In the genomic region with DNA sequence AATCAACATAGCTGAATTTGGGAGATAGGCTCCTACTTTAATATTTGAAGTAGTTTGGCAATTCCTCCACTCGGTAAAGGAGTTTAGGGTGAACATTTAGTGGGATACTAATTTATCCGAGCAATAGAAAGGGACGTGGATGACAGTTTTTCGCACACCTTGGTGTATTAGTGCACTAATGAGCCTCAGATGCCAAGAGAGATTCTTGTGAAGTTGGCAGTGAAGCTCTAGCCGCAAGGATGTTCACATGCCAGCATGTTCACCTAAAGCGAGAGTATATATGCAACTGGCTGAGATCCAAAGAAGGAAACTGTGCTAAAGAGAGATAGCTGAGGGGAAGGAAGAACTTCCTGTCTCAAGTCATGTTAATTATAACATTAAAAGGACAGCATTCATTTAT, we compare ENCODE assay signal across 9 cellular contexts. TPM values are rescaled to one million over a fixed set of nuclear protein-coding genes. Genes with fewer than 3 reads are reported as not detected.
A peak's percentile ranks its signal among the peaks of the same experiment; 100 is the strongest.
DNase-seq lines count a peak whose midpoint lies in the region; ATAC-seq and TF ChIP-seq lines count a peak whose summit lies in the region.
"Had no signal": no experiment of that assay in that cellular context is flagged by ENCODE, and none has a peak within 500 bp of the region (broad histone marks: within the 10 kb centered on the region; RNA-seq: fewer than 3 reads in every experiment).

No MANE protein-coding gene starts in this region.

- peaks cover 75% of the 10 kb centered on the region for H3K36me3 Mint-ChIP-seq in activated naive CD8-positive, alpha-beta T cell treated with anti-CD3 and anti-CD28 coated beads, Interleukin-2, amount 50 U/mL, for 24 hours (ENCODE audit: low read depth)
- peaks cover 38% of the 10 kb centered on the region for H3K36me3 Mint-ChIP-seq in natural killer cell treated with Interleukin-12 subunit alpha and Interleukin-12 subunit beta and Interleukin-15 and Interleukin-18, amount 100 ng/mL, for 72 hours

- H3K4me3 ChIP-seq in DOHH2 (ENCODE audit: low read length) = peak overlapping the region; percentile 11; the same call in 1 of the 2 replicates

- peak overlapping the region; percentile 93 for H3K27ac Mint-ChIP-seq in activated naive CD8-positive, alpha-beta T cell treated with anti-CD3 and anti-CD28 coated beads, Interleukin-2, amount 50 U/mL, for 24 hours
- H3K27ac Mint-ChIP-seq in natural killer cell treated with Interleukin-12 subunit alpha and Interleukin-12 subunit beta and Interleukin-15 and Interleukin-18, amount 100 ng/mL, for 72 hours = peak overlapping the region; percentile 69 to 89

- H3K4me1 ChIP-seq in DOHH2 (ENCODE audit: control insufficient read depth, low read length) = peaks cover 45% of the 10 kb centered on the region

- TF ChIP-seq CTCF in DOHH2 (IDR thresholded peaks at IDR 0.05; ENCODE audit: low read depth, low read length, poor library complexity, severe bottlenecking) (no peak), GM13977 (IDR thresholded peaks at IDR 0.05; ENCODE audit: extremely low read depth, insufficient read depth, missing control alignments) (no peak)

- no peaks in the 10 kb centered on the region for H3K27me3 Mint-ChIP-seq in activated naive CD8-positive, alpha-beta T cell treated with anti-CD3 and anti-CD28 coated beads, Interleukin-2, amount 50 U/mL, for 24 hours
- no peaks in the 10 kb centered on the region for H3K27me3 Mint-ChIP-seq in natural killer cell treated with Interleukin-12 subunit alpha and Interleukin-12 subunit beta and Interleukin-15 and Interleukin-18, amount 100 ng/mL, for 72 hours

- no peaks in the 10 kb centered on the region for H3K79me2 ChIP-seq in DOHH2 (ENCODE audit: control insufficient read depth, low read length)

- 0 out of 2 replicates have a peak, but pooled peaks cover 3% of the 10 kb centered on the region for H3K9me3 ChIP-seq in DOHH2 (ENCODE audit: control insufficient read depth, insufficient read depth, low read length)

- no peak overlapping the region for H3K27ac ChIP-seq in DOHH2 (ENCODE audit: low read depth, low read length)

- H3F3A ChIP-seq in DOHH2 (ENCODE audit: control insufficient read depth, insufficient read depth) = peaks cover 3% of the 10 kb centered on the region; the same call in 1 of the 2 replicates

- no peak for ATAC-seq in activated naive CD8-positive, alpha-beta T cell treated with anti-CD3 and anti-CD28 coated beads, Interleukin-2, amount 50 U/mL, for 24 hours
- ATAC-seq in natural killer cell treated with Interleukin-12 subunit alpha and Interleukin-12 subunit beta and Interleukin-15 and Interleukin-18, amount 100 ng/mL, for 72 hours = peak; percentile 53 to 54
- ATAC-seq in GM19397 (IDR thresholded peaks at IDR 0.05; ENCODE audit: unreplicated experiment) = no peak
- ATAC-seq: left lobe of liver had no signal

- in situ Hi-C loops in GM13977 (cut with MboI; ENCODE audit: low pct_unique_long_range_greater_than_20kb, low sequenced_read_pairs, unreplicated experiment) = no loop called here

- H3K36me3 ChIP-seq in DOHH2 (ENCODE audit: control insufficient read depth, low read length) = peaks cover 15% of the 10 kb centered on the region

- H3K27me3 ChIP-seq in DOHH2 (ENCODE audit: control insufficient read depth, low read length) = no peaks in the 10 kb centered on the region

- peak overlapping the region; percentile 44 for H3K4me2 ChIP-seq in DOHH2 (ENCODE audit: low read length)

- DNase-seq in MV-4-11 (lab: John Stamatoyannopoulos, UW) (peak; percentile 23), GM13977 (ENCODE audit: low spot score) (no peak), ureter (ENCODE audit: low spot score) (no peak), NCI-H2107 (lab: John Stamatoyannopoulos, UW) (no peak)
- DNase-seq in activated naive CD8-positive, alpha-beta T cell treated with anti-CD3 and anti-CD28 coated beads, Interleukin-2, amount 50 U/mL, for 24 hours = no peak
- DNase-seq in natural killer cell treated with Interleukin-12 subunit alpha and Interleukin-12 subunit beta and Interleukin-15 and Interleukin-18, amount 100 ng/mL, for 72 hours (ENCODE audit: low spot score) = no peak

- H3K9me2 ChIP-seq in DOHH2 (replicated peaks; ENCODE audit: control insufficient read depth, low read length) = no peaks in the 10 kb centered on the region

- H3K4me3 Mint-ChIP-seq in activated naive CD8-positive, alpha-beta T cell treated with anti-CD3 and anti-CD28 coated beads, Interleukin-2, amount 50 U/mL, for 24 hours = peak overlapping the region; percentile 67
- H3K4me3 Mint-ChIP-seq in natural killer cell treated with Interleukin-12 subunit alpha and Interleukin-12 subunit beta and Interleukin-15 and Interleukin-18, amount 100 ng/mL, for 72 hours = peak overlapping the region; percentile 45

- no peaks in the 10 kb centered on the region for H4K20me1 ChIP-seq in DOHH2 (ENCODE audit: control insufficient read depth, insufficient read depth, low read depth, low read length)

- H3K9me3 Mint-ChIP-seq in activated naive CD8-positive, alpha-beta T cell treated with anti-CD3 and anti-CD28 coated beads, Interleukin-2, amount 50 U/mL, for 24 hours = peaks cover 4% of the 10 kb centered on the region
- no peaks in the 10 kb centered on the region for H3K9me3 Mint-ChIP-seq in natural killer cell treated with Interleukin-12 subunit alpha and Interleukin-12 subunit beta and Interleukin-15 and Interleukin-18, amount 100 ng/mL, for 72 hours

- H3K4me1 Mint-ChIP-seq in activated naive CD8-positive, alpha-beta T cell treated with anti-CD3 and anti-CD28 coated beads, Interleukin-2, amount 50 U/mL, for 24 hours = peaks cover 99% of the 10 kb centered on the region
- H3K4me1 Mint-ChIP-seq in natural killer cell treated with Interleukin-12 subunit alpha and Interleukin-12 subunit beta and Interleukin-15 and Interleukin-18, amount 100 ng/mL, for 72 hours (ENCODE audit: low read depth in 2 of 2) = peaks cover 64 to 77% of the 10 kb centered on the region in 2 donors

RNA-seq across cellular contexts. Expression of a gene that starts 58.5 kb away (rescaled TPM):
- total RNA-seq in natural killer cell treated with Interleukin-12 subunit alpha and Interleukin-12 subunit beta and Interleukin-15 and Interleukin-18, amount 100 ng/mL, for 72 hours = 10 to 100 TPM; 37.3 to 38.6 TPM
- 177 TPM for total RNA-seq in ureter

Comparison
In these comparisons a context has a peak if more than half of its experiments do, and no peak if none do; other contexts are left out.
1. ATAC-seq: peak in natural killer cell treated with Interleukin-12 subunit alpha and Interleukin-12 subunit beta and Interleukin-15 and Interleukin-18, amount 100 ng/mL, for 72 hours (2 of 2); none in activated naive CD8-positive, alpha-beta T cell treated with anti-CD3 and anti-CD28 coated beads, Interleukin-2, amount 50 U/mL, for 24 hours (single experiment) and GM19397 (single experiment).